8 cellular contexts compared by ENCODE assay signal in genomic region chr19:32971715-32972540, GRCh38. TPM values are rescaled to one million over a fixed set of nuclear protein-coding genes. Genes with fewer than 3 reads are reported as not detected.
DNase-seq lines count a peak whose midpoint lies in the region; ATAC-seq and TF ChIP-seq lines count a peak whose summit lies in the region.

Gene CEP89 (minus strand): TSS chr19:32971958. CDS start chr19:32971874, 84 bp downstream.
Gene FAAP24 (plus strand): TSS chr19:32972242. CDS start chr19:32973197, 955 bp downstream.

- no peaks in the 10 kb centered on the region for H3K9me3 Mint-ChIP-seq in activated naive CD4-positive, alpha-beta T cell treated with anti-CD3 and anti-CD28 coated beads, Interleukin-2, amount 50 U/mL, for 24 hours
- peaks cover 10% of the 10 kb centered on the region for H3K9me3 Mint-ChIP-seq in glutamatergic neuron (ENCODE audit: unreplicated experiment)

- DNase-seq in NCI-H1048 (lab: John Stamatoyannopoulos, UW) (peak; percentile 90), SK-N-MC (ENCODE audit: low read depth, low spot score) (peak; percentile 99), glutamatergic neuron (peak; percentile 96), omental fat pad (ENCODE audit: low spot score) (peak; percentile 96), thoracic aorta (ENCODE audit: low spot score) (peak; percentile 95)

- H3K9me3 ChIP-seq in SK-N-MC (ENCODE audit: low read depth, low read length) (no peaks in the 10 kb centered on the region), thoracic aorta (no peaks in the 10 kb centered on the region)

- peak within 1 kb of the TSS; percentile 97 for H3K27ac Mint-ChIP-seq in activated naive CD4-positive, alpha-beta T cell treated with anti-CD3 and anti-CD28 coated beads, Interleukin-2, amount 50 U/mL, for 24 hours
- peak within 1 kb of the TSS; percentile 84 for H3K27ac Mint-ChIP-seq in glutamatergic neuron (ENCODE audit: unreplicated experiment)

- H3K27me3 ChIP-seq in thoracic aorta (replicated peaks; ENCODE audit: insufficient read depth): no peaks in the 10 kb centered on the region

- peak within 1 kb of the TSS; percentile 99 for H3K4me3 Mint-ChIP-seq in activated naive CD4-positive, alpha-beta T cell treated with anti-CD3 and anti-CD28 coated beads, Interleukin-2, amount 50 U/mL, for 24 hours
- peak within 1 kb of the TSS; percentile 99 for H3K4me3 Mint-ChIP-seq in glutamatergic neuron (ENCODE audit: unreplicated experiment)

- H3K36me3 ChIP-seq in SK-N-MC (ENCODE audit: insufficient read depth, low read length): peaks cover 9% of the 10 kb centered on the region
- H3K36me3 ChIP-seq in thoracic aorta: no peaks in the 10 kb centered on the region

- TF ChIP-seq CTCF in glutamatergic neuron (IDR thresholded peaks at IDR 0.05; ENCODE audit: partially characterized antibody, unreplicated experiment): no peak
- no peak for TF ChIP-seq CTCF in omental fat pad (IDR thresholded peaks at IDR 0.05)
- no peak for TF ChIP-seq CTCF in thoracic aorta (IDR thresholded peaks at IDR 0.05)

- peaks cover 15 to 18% of the 10 kb centered on the region in 2 donors for H3K4me1 ChIP-seq in thoracic aorta (ENCODE audit: control insufficient read depth in 1 of 2, low read depth in 2 of 2)

- H3K4me3 ChIP-seq in GM08714 (ENCODE audit: low read length) (peak within 1 kb of the TSS; percentile 91), SK-N-MC (peak within 1 kb of the TSS; percentile 93), thoracic aorta (peak within 1 kb of the TSS; percentile 93)

- H3K9ac ChIP-seq in SK-N-MC (ENCODE audit: insufficient read length): peak within 1 kb of the TSS; percentile 71

- H3K27me3 Mint-ChIP-seq in activated naive CD4-positive, alpha-beta T cell treated with anti-CD3 and anti-CD28 coated beads, Interleukin-2, amount 50 U/mL, for 24 hours: no peaks in the 10 kb centered on the region
- peaks cover 10% of the 10 kb centered on the region for H3K27me3 Mint-ChIP-seq in glutamatergic neuron (ENCODE audit: unreplicated experiment)

- H3K36me3 Mint-ChIP-seq in activated naive CD4-positive, alpha-beta T cell treated with anti-CD3 and anti-CD28 coated beads, Interleukin-2, amount 50 U/mL, for 24 hours: peaks cover 4% of the 10 kb centered on the region
- H3K36me3 Mint-ChIP-seq in glutamatergic neuron (ENCODE audit: unreplicated experiment): no peaks in the 10 kb centered on the region

- ATAC-seq in HG02588 (IDR thresholded peaks at IDR 0.05; ENCODE audit: unreplicated experiment): peak; percentile 98
- peak; percentile 99 for ATAC-seq in omental fat pad (ENCODE audit: low FRiP score)
- peak; percentile 100 for ATAC-seq in thoracic aorta (ENCODE audit: insufficient number of reproducible peaks, low FRiP score, low read depth)

- H3K4me1 Mint-ChIP-seq in activated naive CD4-positive, alpha-beta T cell treated with anti-CD3 and anti-CD28 coated beads, Interleukin-2, amount 50 U/mL, for 24 hours: peaks cover 21% of the 10 kb centered on the region
- H3K4me1 Mint-ChIP-seq in glutamatergic neuron (ENCODE audit: low read depth, unreplicated experiment): peaks cover 5% of the 10 kb centered on the region

- H3K27ac ChIP-seq in SK-N-MC (no peak within 1 kb of the TSS), thoracic aorta (peak within 1 kb of the TSS in 1 of 2 donors; percentile 70)

RNA-seq across cellular contexts. Expression of gene CEP89, which starts in this region (rescaled TPM):
- total RNA-seq in glutamatergic neuron (ENCODE audit: unreplicated experiment) (42.5 TPM), omental fat pad (10 to 100 TPM in 3 of 4 donors, 1 to 10 TPM in 1; 8.2 to 11.9 (median 10.5) TPM), thoracic aorta (10 to 100 TPM; 20.5 to 26.1 TPM)

RNA-seq across cellular contexts. Expression of gene FAAP24, which starts in this region (rescaled TPM):
- total RNA-seq in glutamatergic neuron (ENCODE audit: unreplicated experiment): 1.4 TPM
- total RNA-seq in omental fat pad: 1 to 10 TPM in 2 of 4 donors, under 1 TPM in 1, not detected in 1; 0.82 to 1.4 (median 1.3) TPM
- under 1 TPM in 1 of 2 donors, not detected in 1; 0.28 TPM for total RNA-seq in thoracic aorta
